Comparison of ENCODE assay signal across 32 cellular contexts in genomic region chr3:129881261-129881660, GRCh38.
"Had no signal": no experiment of that assay in that cellular context is flagged by ENCODE, and none has a peak within 500 bp of the region (broad histone marks: within the 10 kb centered on the region; RNA-seq: fewer than 3 reads in every experiment).

No MANE protein-coding gene starts in this region.

- H3K27me3 ChIP-seq: adrenal gland, body of pancreas, brain microvascular endothelial cell, breast epithelium, colonic mucosa had no signal

- H3K4me1 ChIP-seq: breast epithelium, colonic mucosa had no signal

- ATAC-seq: activated CD8-positive, alpha-beta T cell treated with anti-CD3 and anti-CD28 coated beads for 36 hours; activated naive CD4-positive, alpha-beta T cell treated with anti-CD3 and anti-CD28 coated beads, Interleukin-2, amount 50 U/mL, for 72 hours; activated T-cell treated with anti-CD3 and anti-CD28 coated beads, Interleukin-2, amount 50 U/mL, for 4 hours; activated T-cell treated with anti-CD3 and anti-CD28 coated beads, Interleukin-2, amount 50 U/mL, for 72 hours; activated T-helper 17 cell treated with anti-CD3 and anti-CD28 coated beads, Interleukin-2, amount 50 U/mL, for 72 hours; body of pancreas had no signal

- H3K36me3 ChIP-seq: breast epithelium, colonic mucosa had no signal

- DNase-seq: activated B cell treated with CpG ODN at 0.5 μM for 24 hours; activated CD4-positive, alpha-beta memory T cell treated with anti-CD3 and anti-CD28 coated beads for 36 hours; activated CD4-positive, alpha-beta T cell treated with anti-CD3 and anti-CD28 coated beads for 4 hours; activated CD4-positive, alpha-beta T cell treated with anti-CD3 and anti-CD28 coated beads, Interleukin-2, amount 10 ng/mL, durations not matched to agents 24 days and 14 days; activated CD4-positive, alpha-beta T cell treated with anti-CD3 and anti-CD28 coated beads, Interleukin-2, amount 50 U/mL, for 1 hour; activated CD4-positive, alpha-beta T cell treated with anti-CD3 and anti-CD28 coated beads, Interleukin-2, amount 50 U/mL, for 4 hours; activated CD4-positive, CD25-positive, alpha-beta regulatory T cell treated with anti-CD3 and anti-CD28 coated beads, Interleukin-2, amount 50 U/mL, for 72 hours; activated CD8-positive, alpha-beta memory T cell treated with anti-CD3 and anti-CD28 coated beads, Interleukin-2, amount 50 U/mL, for 4 hours; activated CD8-positive, alpha-beta T cell treated with anti-CD3 and anti-CD28 coated beads for 36 hours; activated effector memory CD4-positive, alpha-beta T cell treated with anti-CD3 and anti-CD28 coated beads, Interleukin-2, amount 50 U/mL, for 16 hours; activated gamma-delta T cell treated with Interleukin-2 at 50 U/mL for 16 hours; activated naive CD4-positive, alpha-beta T cell; activated naive CD4-positive, alpha-beta T cell treated with anti-CD3 and anti-CD28 coated beads for 36 hours; activated naive CD4-positive, alpha-beta T cell treated with anti-CD3 and anti-CD28 coated beads, Interleukin-2, amount 50 U/mL, for 16 hours; activated naive CD8-positive, alpha-beta T cell treated with anti-CD3 and anti-CD28 coated beads for 36 hours; activated T-cell treated with anti-CD3 and anti-CD28 coated beads for 4 hours; activated T-cell treated with anti-CD3 and anti-CD28 coated beads, Interleukin-2, amount 50 U/mL, for 1 hour; activated T-cell treated with anti-CD3 and anti-CD28 coated beads, Interleukin-2, amount 50 U/mL, for 4 hours; activated T-cell treated with anti-CD3 and anti-CD28 coated beads, Interleukin-2, amount 50 U/mL, for 72 hours; adrenal gland; amniotic stem cell; aorta; body of pancreas; brain microvascular endothelial cell; central memory CD4-positive, alpha-beta T cell; cerebellar nuclear complex; colonic mucosa; T-helper 2 cell; T-helper 9 cell had no signal

- H3K4me3 ChIP-seq: adrenal gland, body of pancreas, breast epithelium, colonic mucosa had no signal

- H3K27ac ChIP-seq: adrenal gland, body of pancreas, brain microvascular endothelial cell, breast epithelium, colonic mucosa had no signal

- H3K9me3 ChIP-seq: adrenal gland, body of pancreas, breast epithelium, colonic mucosa had no signal
